1 cellular context compared by ENCODE assay signal in genomic region chr5:173451651-173452050, GRCh38.
TF ChIP-seq lines count a peak whose summit lies in the region.

No MANE protein-coding gene starts in this region.

TF ChIP-seq in GM23338, 12 proteins besides CTCF, POLR2A, EP300 and RAD21 (continued from another document):
- TF ChIP-seq EZH2 (IDR thresholded peaks at IDR 0.05; ENCODE audit: low read depth, unreplicated experiment), result no peak
